7 cellular contexts compared by ENCODE assay signal in the genomic region with DNA sequence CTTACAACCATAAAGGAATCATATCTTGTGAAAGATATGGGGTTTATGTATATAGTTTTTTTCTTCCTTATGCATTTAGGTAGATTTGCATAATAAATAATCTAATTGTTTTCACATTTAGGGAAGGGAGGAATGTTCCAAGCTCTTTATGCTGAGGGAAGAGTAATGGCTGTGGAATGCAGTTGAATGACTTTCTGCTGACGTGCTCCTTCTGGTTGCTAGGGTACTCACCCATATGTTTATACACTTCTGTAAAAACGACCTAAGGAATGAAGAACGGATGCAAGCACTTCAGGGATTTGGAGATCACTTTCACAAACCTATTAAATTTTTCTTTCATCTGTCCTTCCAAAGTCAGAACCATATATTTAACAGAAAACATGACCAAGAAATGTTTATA. TPM values are rescaled to one million over a fixed set of nuclear protein-coding genes. Genes with fewer than 3 reads are reported as not detected.
DNase-seq lines count a peak whose midpoint lies in the region; ATAC-seq and TF ChIP-seq lines count a peak whose summit lies in the region.

No MANE protein-coding gene starts in this region.

- H3K4me1 ChIP-seq in iPS DF 6.9 (ENCODE audit: control insufficient read depth, insufficient read depth, low read length) (peaks cover 5% of the 10 kb centered on the region; the same call in 1 of the 2 replicates), thoracic aorta (ENCODE audit: control insufficient read depth in 1 of 2, low read depth in 2 of 2) (peaks cover 11 to 14% of the 10 kb centered on the region in 2 donors), suprapubic skin (peaks cover 15% of the 10 kb centered on the region), ovary (ENCODE audit: insufficient read depth) (no peaks in the 10 kb centered on the region)

- peak; percentile 94 for ATAC-seq in thoracic aorta (ENCODE audit: insufficient number of reproducible peaks, low FRiP score, low read depth)

- H3K27me3 ChIP-seq in iPS DF 6.9 (ENCODE audit: control insufficient read depth, insufficient read depth, low read length) (no peaks in the 10 kb centered on the region), thoracic aorta (replicated peaks; ENCODE audit: insufficient read depth) (no peaks in the 10 kb centered on the region), suprapubic skin (no peaks in the 10 kb centered on the region), ovary (no peaks in the 10 kb centered on the region)

- intact Hi-C loops in ovary (cut with DNase I): no loop called here

- TF ChIP-seq EP300 in suprapubic skin (IDR thresholded peaks at IDR 0.05) (no peak), ovary (IDR thresholded peaks at IDR 0.05) (no peak)

- H3K4me3 ChIP-seq in iPS DF 6.9 (ENCODE audit: low read length) (no peak overlapping the region), thoracic aorta (peak overlapping the region; percentile 38), suprapubic skin (no peak overlapping the region), ovary (no peak overlapping the region)

- TF ChIP-seq POLR2A in suprapubic skin (IDR thresholded peaks at IDR 0.05): no peak
- TF ChIP-seq POLR2A in ovary (IDR thresholded peaks at IDR 0.05): no peak

- no peak for TF ChIP-seq CTCF in thoracic aorta (IDR thresholded peaks at IDR 0.05)
- no peak for TF ChIP-seq CTCF in suprapubic skin (IDR thresholded peaks at IDR 0.05)
- no peak for TF ChIP-seq CTCF in ovary (IDR thresholded peaks at IDR 0.05)

- no peaks in the 10 kb centered on the region for H3K9me3 ChIP-seq in iPS DF 6.9 (ENCODE audit: control insufficient read depth, insufficient read depth, low read length)
- H3K9me3 ChIP-seq in thoracic aorta: no peaks in the 10 kb centered on the region
- H3K9me3 ChIP-seq in suprapubic skin: no peaks in the 10 kb centered on the region
- H3K9me3 ChIP-seq in ovary: no peaks in the 10 kb centered on the region

- peak; percentile 95 for DNase-seq in HT-29 (ENCODE audit: low spot score)
- DNase-seq in amniotic stem cell (lab: John Stamatoyannopoulos, UW): peak; percentile 91
- DNase-seq in iPS DF 6.9 (ENCODE audit: low read depth, low spot score): peak; percentile 87
- DNase-seq in thoracic aorta (ENCODE audit: low spot score): no peak
- no peak for DNase-seq in suprapubic skin (ENCODE audit: low spot score in 2 of 2)
- DNase-seq in ovary: no peak
- DNase-seq in pons (ENCODE audit: low spot score): no peak

- H3K27ac ChIP-seq in iPS DF 6.9 (ENCODE audit: low read length) (no peak overlapping the region), thoracic aorta (peak overlapping the region in 1 of 2 donors; percentile 60), suprapubic skin (no peak overlapping the region), ovary (no peak overlapping the region)

- no CpG with 5 or more reads among the region's 3 CpGs for WGBS in iPS DF 6.9 (ENCODE audit: insufficient coverage, insufficient read length)
- WGBS in suprapubic skin: 7% methylated on average over 3 of the region's 3 CpGs
- 1 to 3% (median 1%) methylated on average over 3 of the region's 3 CpGs for WGBS in ovary, 3 donors

- H3K36me3 ChIP-seq in iPS DF 6.9 (ENCODE audit: control insufficient read depth, insufficient read depth, low read length): no peaks in the 10 kb centered on the region
- H3K36me3 ChIP-seq in thoracic aorta: no peaks in the 10 kb centered on the region
- H3K36me3 ChIP-seq in suprapubic skin: no peaks in the 10 kb centered on the region
- H3K36me3 ChIP-seq in ovary: no peaks in the 10 kb centered on the region

RNA-seq across cellular contexts. Expression of a gene that starts 29.2 kb away (rescaled TPM):
- total RNA-seq in HT-29 (2014; rRNA removed; shearing (Covaris generic)): 43.9 and 44.1 TPM in 2 replicates
- total RNA-seq in thoracic aorta: 100 to 1,000 TPM in 1 of 2 donors, 10 to 100 TPM in 1; 89.3 to 121 TPM
- total RNA-seq in suprapubic skin: 100 to 1,000 TPM in 3 of 4 donors, 10 to 100 TPM in 1; 82.3 to 153 (median 113) TPM
- total RNA-seq in ovary: 100 to 1,000 TPM in 5 of 7 donors, 10 to 100 TPM in 2; 91.7 to 128 (median 121) TPM
- 10 to 100 TPM; 31.4 to 62.7 TPM for polyA plus RNA-seq in ovary

Comparison
In these comparisons a context has a peak if more than half of its experiments do, and no peak if none do; other contexts are left out.
1. DNase-seq: peak in HT-29 (single experiment), amniotic stem cell (single experiment) and iPS DF 6.9 (single experiment); none in thoracic aorta (single experiment), suprapubic skin (0 of 2), ovary (0 of 5) and pons (single experiment).